ENCODE assay signal across 1 cellular context in genomic region chr15:85711590-85712192, GRCh38.
TF ChIP-seq lines count a peak whose summit lies in the region.

No MANE protein-coding gene starts in this region.

TF ChIP-seq in GM12878, 131 proteins besides CTCF, POLR2A, EP300 and RAD21 (continued from another document):
- TF ChIP-seq IRF5 (IDR thresholded peaks at IDR 0.05; ENCODE audit: borderline replicate concordance) (no peak), FOS (IDR thresholded peaks at IDR 0.05; ENCODE audit: borderline replicate concordance, extremely low read depth, insufficient read length) (no peak), KAT2A (conservative IDR thresholded peaks at IDR 0.05; ENCODE audit: control insufficient read depth, low read depth, low read length) (no peak), RB1 (IDR thresholded peaks at IDR 0.05; ENCODE audit: borderline replicate concordance) (no peak), CHD2 (IDR thresholded peaks at IDR 0.05; ENCODE audit: borderline replicate concordance, low read depth, low read length) (no peak), SUPT20H (IDR thresholded peaks at IDR 0.05; ENCODE audit: borderline replicate concordance, control insufficient read depth, low read depth, low read length) (no peak), SMC3 (IDR thresholded peaks at IDR 0.05; ENCODE audit: borderline replicate concordance, low read length) (no peak), RAD51 (IDR thresholded peaks at IDR 0.05) (no peak), HDAC6 (IDR thresholded peaks at IDR 0.05; ENCODE audit: unreplicated experiment) (no peak), YBX1 (IDR thresholded peaks at IDR 0.05) (no peak), PAX5 (IDR thresholded peaks at IDR 0.05; ENCODE audit: borderline replicate concordance, low read depth, low read length) (peak; percentile 65; the same call in 1 of the 2 replicates), CBX5 (IDR thresholded peaks at IDR 0.05; ENCODE audit: low read depth) (no peak), BCL11A (IDR thresholded peaks at IDR 0.05; ENCODE audit: low read depth, low read length) (no peak), NR2F1 (conservative IDR thresholded peaks at IDR 0.05) (no peak), LARP7 (IDR thresholded peaks at IDR 0.05) (no peak), SMAD5 (IDR thresholded peaks at IDR 0.05; ENCODE audit: low read depth) (no peak), HDGF (IDR thresholded peaks at IDR 0.05) (no peak), EGR1 (IDR thresholded peaks at IDR 0.05; ENCODE audit: borderline replicate concordance in 1 of 2, low read depth in 2 of 2, low read length in 2 of 2) (no peak), NFXL1 (IDR thresholded peaks at IDR 0.05; ENCODE audit: borderline replicate concordance) (no peak), BRCA1 (IDR thresholded peaks at IDR 0.05; ENCODE audit: low read depth, low read length) (no peak), RBBP5 (conservative IDR thresholded peaks at IDR 0.05) (no peak), EED (IDR thresholded peaks at IDR 0.05; ENCODE audit: low read depth) (peak; percentile 66)
- TF ChIP-seq, protein P1, sequence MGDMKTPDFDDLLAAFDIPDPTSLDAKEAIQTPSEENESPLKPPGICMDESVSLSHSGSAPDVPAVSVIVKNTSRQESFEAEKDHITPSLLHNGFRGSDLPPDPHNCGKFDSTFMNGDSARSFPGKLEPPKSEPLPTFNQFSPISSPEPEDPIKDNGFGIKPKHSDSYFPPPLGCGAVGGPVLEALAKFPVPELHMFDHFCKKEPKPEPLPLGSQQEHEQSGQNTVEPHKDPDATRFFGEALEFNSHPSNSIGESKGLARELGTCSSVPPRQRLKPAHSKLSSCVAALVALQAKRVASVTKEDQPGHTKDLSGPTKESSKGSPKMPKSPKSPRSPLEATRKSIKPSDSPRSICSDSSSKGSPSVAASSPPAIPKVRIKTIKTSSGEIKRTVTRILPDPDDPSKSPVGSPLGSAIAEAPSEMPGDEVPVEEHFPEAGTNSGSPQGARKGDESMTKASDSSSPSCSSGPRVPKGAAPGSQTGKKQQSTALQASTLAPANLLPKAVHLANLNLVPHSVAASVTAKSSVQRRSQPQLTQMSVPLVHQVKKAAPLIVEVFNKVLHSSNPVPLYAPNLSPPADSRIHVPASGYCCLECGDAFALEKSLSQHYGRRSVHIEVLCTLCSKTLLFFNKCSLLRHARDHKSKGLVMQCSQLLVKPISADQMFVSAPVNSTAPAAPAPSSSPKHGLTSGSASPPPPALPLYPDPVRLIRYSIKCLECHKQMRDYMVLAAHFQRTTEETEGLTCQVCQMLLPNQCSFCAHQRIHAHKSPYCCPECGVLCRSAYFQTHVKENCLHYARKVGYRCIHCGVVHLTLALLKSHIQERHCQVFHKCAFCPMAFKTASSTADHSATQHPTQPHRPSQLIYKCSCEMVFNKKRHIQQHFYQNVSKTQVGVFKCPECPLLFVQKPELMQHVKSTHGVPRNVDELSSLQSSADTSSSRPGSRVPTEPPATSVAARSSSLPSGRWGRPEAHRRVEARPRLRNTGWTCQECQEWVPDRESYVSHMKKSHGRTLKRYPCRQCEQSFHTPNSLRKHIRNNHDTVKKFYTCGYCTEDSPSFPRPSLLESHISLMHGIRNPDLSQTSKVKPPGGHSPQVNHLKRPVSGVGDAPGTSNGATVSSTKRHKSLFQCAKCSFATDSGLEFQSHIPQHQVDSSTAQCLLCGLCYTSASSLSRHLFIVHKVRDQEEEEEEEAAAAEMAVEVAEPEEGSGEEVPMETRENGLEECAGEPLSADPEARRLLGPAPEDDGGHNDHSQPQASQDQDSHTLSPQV (IDR thresholded peaks at IDR 0.05): peak; percentile 5; the same call in 1 of the 2 replicates
- TF ChIP-seq, protein P2, sequence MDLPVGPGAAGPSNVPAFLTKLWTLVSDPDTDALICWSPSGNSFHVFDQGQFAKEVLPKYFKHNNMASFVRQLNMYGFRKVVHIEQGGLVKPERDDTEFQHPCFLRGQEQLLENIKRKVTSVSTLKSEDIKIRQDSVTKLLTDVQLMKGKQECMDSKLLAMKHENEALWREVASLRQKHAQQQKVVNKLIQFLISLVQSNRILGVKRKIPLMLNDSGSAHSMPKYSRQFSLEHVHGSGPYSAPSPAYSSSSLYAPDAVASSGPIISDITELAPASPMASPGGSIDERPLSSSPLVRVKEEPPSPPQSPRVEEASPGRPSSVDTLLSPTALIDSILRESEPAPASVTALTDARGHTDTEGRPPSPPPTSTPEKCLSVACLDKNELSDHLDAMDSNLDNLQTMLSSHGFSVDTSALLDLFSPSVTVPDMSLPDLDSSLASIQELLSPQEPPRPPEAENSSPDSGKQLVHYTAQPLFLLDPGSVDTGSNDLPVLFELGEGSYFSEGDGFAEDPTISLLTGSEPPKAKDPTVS (IDR thresholded peaks at IDR 0.05; ENCODE audit: low read depth, low read length): no peak
- TF ChIP-seq, protein P3, sequence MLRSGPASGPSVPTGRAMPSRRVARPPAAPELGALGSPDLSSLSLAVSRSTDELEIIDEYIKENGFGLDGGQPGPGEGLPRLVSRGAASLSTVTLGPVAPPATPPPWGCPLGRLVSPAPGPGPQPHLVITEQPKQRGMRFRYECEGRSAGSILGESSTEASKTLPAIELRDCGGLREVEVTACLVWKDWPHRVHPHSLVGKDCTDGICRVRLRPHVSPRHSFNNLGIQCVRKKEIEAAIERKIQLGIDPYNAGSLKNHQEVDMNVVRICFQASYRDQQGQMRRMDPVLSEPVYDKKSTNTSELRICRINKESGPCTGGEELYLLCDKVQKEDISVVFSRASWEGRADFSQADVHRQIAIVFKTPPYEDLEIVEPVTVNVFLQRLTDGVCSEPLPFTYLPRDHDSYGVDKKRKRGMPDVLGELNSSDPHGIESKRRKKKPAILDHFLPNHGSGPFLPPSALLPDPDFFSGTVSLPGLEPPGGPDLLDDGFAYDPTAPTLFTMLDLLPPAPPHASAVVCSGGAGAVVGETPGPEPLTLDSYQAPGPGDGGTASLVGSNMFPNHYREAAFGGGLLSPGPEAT (IDR thresholded peaks at IDR 0.05; ENCODE audit: low read depth): no peak
- TF ChIP-seq, protein P4, sequence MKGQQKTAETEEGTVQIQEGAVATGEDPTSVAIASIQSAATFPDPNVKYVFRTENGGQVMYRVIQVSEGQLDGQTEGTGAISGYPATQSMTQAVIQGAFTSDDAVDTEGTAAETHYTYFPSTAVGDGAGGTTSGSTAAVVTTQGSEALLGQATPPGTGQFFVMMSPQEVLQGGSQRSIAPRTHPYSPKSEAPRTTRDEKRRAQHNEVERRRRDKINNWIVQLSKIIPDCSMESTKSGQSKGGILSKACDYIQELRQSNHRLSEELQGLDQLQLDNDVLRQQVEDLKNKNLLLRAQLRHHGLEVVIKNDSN (IDR thresholded peaks at IDR 0.05; ENCODE audit: borderline replicate concordance, extremely low read length, insufficient read depth, low read depth, low read length): no peak
